In the genomic region with DNA sequence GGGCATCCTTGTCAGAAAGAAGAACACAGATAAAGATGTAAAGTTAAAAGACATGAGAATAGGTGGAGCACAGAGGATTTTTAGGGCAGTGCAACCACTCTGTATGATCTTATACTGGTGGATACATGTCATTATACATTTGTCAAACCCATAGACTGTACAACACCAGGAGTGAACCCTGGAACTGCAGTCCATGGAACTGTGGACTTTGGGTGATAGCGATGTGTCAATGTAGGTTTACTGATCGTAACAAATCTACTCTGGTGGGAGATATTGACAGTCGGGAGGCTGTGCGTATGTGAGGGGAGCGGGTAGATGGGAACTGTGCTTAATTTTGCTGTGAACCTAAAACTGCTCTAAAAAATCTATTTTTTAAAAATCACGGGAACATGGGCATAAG, we compare ENCODE assay signal across 19 cellular contexts.
"Had no signal": no experiment of that assay in that cellular context is flagged by ENCODE, and none has a peak within 500 bp of the region (broad histone marks: within the 10 kb centered on the region; RNA-seq: fewer than 3 reads in every experiment).

No MANE protein-coding gene starts in this region.

- DNase-seq: dermis blood vessel endothelial cell; dorsolateral prefrontal cortex; effector CD4-positive, alpha-beta T cell; effector memory CD4-positive, alpha-beta T cell; esophagus squamous epithelium; foreskin fibroblast; foreskin melanocyte; gastrocnemius medialis; glutamatergic neuron; head of caudate nucleus; heart right ventricle; hippocampal formation; left cardiac atrium; left ventricle myocardium inferior; lower lobe of right lung; mesendoderm; midbrain; naive thymus-derived CD4-positive, alpha-beta T cell had no signal

- ATAC-seq: gastrocnemius medialis; heart right ventricle; left cardiac atrium; lower lobe of right lung; naive thymus-derived CD4-positive, alpha-beta T cell had no signal

- H3K27me3 ChIP-seq: dorsolateral prefrontal cortex, esophagus squamous epithelium, gastrocnemius medialis, heart right ventricle had no signal

- H3K27ac ChIP-seq: coronary artery, dorsolateral prefrontal cortex, esophagus squamous epithelium, gastrocnemius medialis, heart right ventricle, left ventricle myocardium inferior, lower lobe of right lung had no signal

- H3K4me1 ChIP-seq: esophagus squamous epithelium, gastrocnemius medialis, left ventricle myocardium inferior, lower lobe of right lung had no signal

- H3K9me3 ChIP-seq: esophagus squamous epithelium, gastrocnemius medialis, heart right ventricle, lower lobe of right lung had no signal

- H3K36me3 ChIP-seq: esophagus squamous epithelium, gastrocnemius medialis, heart right ventricle, left ventricle myocardium inferior, lower lobe of right lung had no signal

- H3K4me3 ChIP-seq: coronary artery, dorsolateral prefrontal cortex, esophagus squamous epithelium, gastrocnemius medialis, heart right ventricle, left ventricle myocardium inferior, lower lobe of right lung had no signal
